In the genomic region with DNA sequence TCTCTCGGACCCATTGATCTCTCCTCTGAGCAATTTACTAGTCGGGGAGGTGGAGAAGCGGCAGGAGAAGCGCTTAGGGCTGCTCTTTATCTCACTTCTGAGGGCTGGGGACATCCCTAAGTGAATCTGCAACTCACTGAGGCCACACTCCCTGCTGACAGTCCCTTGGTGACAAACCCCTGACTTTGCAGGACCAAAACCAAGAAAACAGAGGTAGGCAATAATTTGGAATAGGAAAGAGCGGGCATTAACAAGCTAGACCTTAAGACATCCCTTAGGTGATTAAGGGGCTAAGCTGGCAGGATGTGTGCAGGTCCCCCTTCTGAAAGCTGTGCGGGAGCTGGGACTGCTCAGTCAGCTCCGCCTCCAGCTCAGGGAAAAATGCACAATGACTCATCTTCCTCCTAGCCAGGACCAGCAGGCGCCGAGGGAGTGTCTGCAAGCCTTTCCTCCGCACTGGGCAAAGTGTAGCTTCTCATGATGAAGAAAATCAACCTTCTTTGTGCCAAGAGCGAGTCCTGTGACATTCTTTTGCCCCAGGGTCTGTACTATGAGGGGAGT, we compare ENCODE assay signal across 8 cellular contexts.
DNase-seq lines count a peak whose midpoint lies in the region; ATAC-seq and TF ChIP-seq lines count a peak whose summit lies in the region.

No MANE protein-coding gene starts in this region.

- no peak for TF ChIP-seq CTCF in NB4 (IDR thresholded peaks at IDR 0.05; ENCODE audit: low read depth, low read length)
- TF ChIP-seq CTCF in heart left ventricle (IDR thresholded peaks at IDR 0.05) = no peak
- TF ChIP-seq CTCF in prostate gland (IDR thresholded peaks at IDR 0.05) = no peak

- H3K9me3 ChIP-seq in heart left ventricle (peaks cover 0 to 4% (median 0%) of the 10 kb centered on the region in 12 donors), prostate gland (no peaks in the 10 kb centered on the region), T-helper 17 cell (ENCODE audit: control insufficient read depth, low read length, poor library complexity, severe bottlenecking) (no peaks in the 10 kb centered on the region)

- ATAC-seq in activated CD8-positive, alpha-beta T cell treated with anti-CD3 and anti-CD28 coated beads, Interleukin-2, amount 10 ng/mL, durations not matched to agents 7 days and 5 days = peak; percentile 39
- peak; percentile 55 to 94 (median 86) for ATAC-seq in heart left ventricle
- no peak for ATAC-seq in T-helper 17 cell

- peaks cover 9% of the 10 kb centered on the region for H3K4me1 Mint-ChIP-seq in T-helper 2 cell treated with Interferon-gamma antibody and Interleukin-4, amounts not matched to agents 5 μg/mL and 100 μg/mL, for 36 hours (ENCODE audit: low read depth)
- H3K4me1 Mint-ChIP-seq in activated CD8-positive, alpha-beta T cell treated with anti-CD3 and anti-CD28 coated beads, Interleukin-2, amount 10 ng/mL, durations not matched to agents 7 days and 5 days (ENCODE audit: low read depth) = peaks cover 16% of the 10 kb centered on the region
- peaks cover 2% of the 10 kb centered on the region for H3K4me1 Mint-ChIP-seq in T-helper 17 cell

- H3K27me3 Mint-ChIP-seq in T-helper 2 cell treated with Interferon-gamma antibody and Interleukin-4, amounts not matched to agents 5 μg/mL and 100 μg/mL, for 36 hours (ENCODE audit: low read depth) = peaks cover 20% of the 10 kb centered on the region
- H3K27me3 Mint-ChIP-seq in activated CD8-positive, alpha-beta T cell treated with anti-CD3 and anti-CD28 coated beads, Interleukin-2, amount 10 ng/mL, durations not matched to agents 7 days and 5 days (ENCODE audit: low read depth) = peaks cover 21% of the 10 kb centered on the region
- H3K27me3 Mint-ChIP-seq in T-helper 17 cell = peaks cover 26% of the 10 kb centered on the region

- H3K27me3 ChIP-seq in heart left ventricle (peaks cover 0 to 34% (median 7%) of the 10 kb centered on the region in 9 donors), prostate gland (replicated peaks; ENCODE audit: insufficient read depth) (no peaks in the 10 kb centered on the region)

- intact Hi-C loops in heart left ventricle (cut with DNase I) = no loop called here
- intact Hi-C loops in prostate gland (cut with DNase I) = no loop called here

- H3K4me3 ChIP-seq in NB4 (ENCODE audit: low read depth, low read length) = no peak overlapping the region
- H3K4me3 ChIP-seq in heart left ventricle = peak overlapping the region in 4 of 12 donors; percentile 5 to 20 (median 10)
- no peak overlapping the region for H3K4me3 ChIP-seq in prostate gland

- DNase-seq in T-helper 2 cell treated with Interferon-gamma antibody and Interleukin-4, amounts not matched to agents 5 μg/mL and 100 μg/mL, for 36 hours (ENCODE audit: low spot score) = no peak
- DNase-seq in T-helper 2 cell (no peak), NB4 (ENCODE audit: low read depth) (peak; percentile 55), heart left ventricle (peak in 4 of 5 donors; percentile 22 to 55 (median 30)), prostate gland (ENCODE audit: low spot score) (peak; percentile 22), T-helper 17 cell (no peak), globus pallidus (ENCODE audit: low spot score) (no peak)
- DNase-seq in activated CD8-positive, alpha-beta T cell treated with anti-CD3 and anti-CD28 coated beads, Interleukin-2, amount 10 ng/mL, durations not matched to agents 7 days and 5 days = no peak

- POLR2A ChIA-PET in activated CD8-positive, alpha-beta T cell treated with anti-CD3 and anti-CD28 coated beads, Interleukin-2, amount 10 ng/mL, durations not matched to agents 7 days and 5 days (lab: Charles Lee) = interaction anchor here (0.8 kb wide), 1 partner anchor 11 kb away, joined by 4 read pairs; no protein-coding TSS in a partner anchor

- H3K36me3 ChIP-seq in heart left ventricle = no peaks in the 10 kb centered on the region
- no peaks in the 10 kb centered on the region for H3K36me3 ChIP-seq in prostate gland

- H3K4me1 ChIP-seq in heart left ventricle (peaks cover 0 to 14% (median 4%) of the 10 kb centered on the region in 12 donors), prostate gland (replicated peaks) (no peaks in the 10 kb centered on the region)

- no peak overlapping the region for H3K27ac ChIP-seq in heart left ventricle
- H3K27ac ChIP-seq in prostate gland = no peak overlapping the region

- TF ChIP-seq POLR2A in NB4 (IDR thresholded peaks at IDR 0.05; ENCODE audit: extremely low read depth, insufficient read length) (no peak), heart left ventricle (IDR thresholded peaks at IDR 0.05) (no peak), prostate gland (IDR thresholded peaks at IDR 0.05) (no peak)

- no peaks in the 10 kb centered on the region for H3K36me3 Mint-ChIP-seq in T-helper 2 cell treated with Interferon-gamma antibody and Interleukin-4, amounts not matched to agents 5 μg/mL and 100 μg/mL, for 36 hours (ENCODE audit: low read depth)
- H3K36me3 Mint-ChIP-seq in activated CD8-positive, alpha-beta T cell treated with anti-CD3 and anti-CD28 coated beads, Interleukin-2, amount 10 ng/mL, durations not matched to agents 7 days and 5 days (ENCODE audit: low read depth) = no peaks in the 10 kb centered on the region
- no peaks in the 10 kb centered on the region for H3K36me3 Mint-ChIP-seq in T-helper 17 cell (ENCODE audit: low read depth)

- H3K9me3 Mint-ChIP-seq in T-helper 2 cell treated with Interferon-gamma antibody and Interleukin-4, amounts not matched to agents 5 μg/mL and 100 μg/mL, for 36 hours = no peaks in the 10 kb centered on the region
- H3K9me3 Mint-ChIP-seq in activated CD8-positive, alpha-beta T cell treated with anti-CD3 and anti-CD28 coated beads, Interleukin-2, amount 10 ng/mL, durations not matched to agents 7 days and 5 days (ENCODE audit: insufficient read depth) = no peaks in the 10 kb centered on the region

- CTCF ChIA-PET in activated CD8-positive, alpha-beta T cell treated with anti-CD3 and anti-CD28 coated beads, Interleukin-2, amount 10 ng/mL, durations not matched to agents 7 days and 5 days (lab: Charles Lee) = no interaction called here

- peak overlapping the region; percentile 67 for H3K4me3 Mint-ChIP-seq in T-helper 2 cell treated with Interferon-gamma antibody and Interleukin-4, amounts not matched to agents 5 μg/mL and 100 μg/mL, for 36 hours
- H3K4me3 Mint-ChIP-seq in activated CD8-positive, alpha-beta T cell treated with anti-CD3 and anti-CD28 coated beads, Interleukin-2, amount 10 ng/mL, durations not matched to agents 7 days and 5 days = peak overlapping the region; percentile 55
- H3K4me3 Mint-ChIP-seq in T-helper 17 cell = no peak overlapping the region

- 4 to 11% (median 9%) methylated on average over 8 to 11 of the region's 11 CpGs for WGBS in heart left ventricle, 4 donors
- 4% methylated on average over 11 of the region's 11 CpGs for WGBS in prostate gland

- H3K27ac Mint-ChIP-seq in T-helper 2 cell treated with Interferon-gamma antibody and Interleukin-4, amounts not matched to agents 5 μg/mL and 100 μg/mL, for 36 hours = no peak overlapping the region
- H3K27ac Mint-ChIP-seq in activated CD8-positive, alpha-beta T cell treated with anti-CD3 and anti-CD28 coated beads, Interleukin-2, amount 10 ng/mL, durations not matched to agents 7 days and 5 days = no peak overlapping the region
- H3K27ac Mint-ChIP-seq in T-helper 17 cell = no peak overlapping the region

Comparison
In these comparisons a context has a peak if more than half of its experiments do, and no peak if none do; other contexts are left out.
1. DNase-seq: peak in NB4 (single experiment), heart left ventricle (4 of 5) and prostate gland (single experiment); none in T-helper 2 cell treated with Interferon-gamma antibody and Interleukin-4, amounts not matched to agents 5 μg/mL and 100 μg/mL, for 36 hours (single experiment), T-helper 2 cell (0 of 5), activated CD8-positive, alpha-beta T cell treated with anti-CD3 and anti-CD28 coated beads, Interleukin-2, amount 10 ng/mL, durations not matched to agents 7 days and 5 days (single experiment), T-helper 17 cell (0 of 3) and globus pallidus (single experiment).